In genomic region chr12:110449799-110450497, GRCh38 we compare ENCODE assay signal across 8 cellular contexts. TPM values are rescaled to one million over a fixed set of nuclear protein-coding genes. Genes with fewer than 3 reads are reported as not detected.
DNase-seq lines count a peak whose midpoint lies in the region; ATAC-seq and TF ChIP-seq lines count a peak whose summit lies in the region.

ARPC3 (minus strand) TSS chr12:110450337; CDS start chr12:110450260, 77 bp downstream.

- peak; percentile 90 for TF ChIP-seq CTCF in AG09309 (IDR thresholded peaks at IDR 0.05; ENCODE audit: control insufficient read depth, insufficient read depth, low read depth, low read length, missing control alignments)
- peak; percentile 50; the same call in 1 of the 2 replicates for TF ChIP-seq CTCF in WTC11 (IDR thresholded peaks at IDR 0.05)
- peak; percentile 85 for TF ChIP-seq CTCF in cardiac fibroblast (IDR thresholded peaks at IDR 0.05; ENCODE audit: low read depth, low read length)

- peaks cover 25% of the 10 kb centered on the region for H3K36me3 Mint-ChIP-seq in WTC11

- H3K4me3 ChIP-seq in AG09309 (ENCODE audit: control insufficient read depth, low read depth, low read length) (peak within 1 kb of the TSS; percentile 99), cardiac fibroblast (replicated peaks in 1 of 2; ENCODE audit: low read depth in 2 of 2, low read length in 2 of 2) (peak within 1 kb of the TSS; percentile 97 to 98)

- no peaks in the 10 kb centered on the region; the same call in 1 of the 2 replicates for H3K27me3 Mint-ChIP-seq in WTC11 (ENCODE audit: low read depth)

- ATAC-seq in GM18909 (IDR thresholded peaks at IDR 0.05; ENCODE audit: poor library complexity, unreplicated experiment) (peak; percentile 93), HG03175 (IDR thresholded peaks at IDR 0.05; ENCODE audit: unreplicated experiment) (peak; percentile 94), WTC11 (peak; percentile 97)

- peaks cover 7% of the 10 kb centered on the region; the same call in 1 of the 2 replicates for H3K4me1 Mint-ChIP-seq in WTC11

- H3K27ac Mint-ChIP-seq in WTC11 = peak within 1 kb of the TSS; percentile 98

- peak within 1 kb of the TSS; percentile 100 for H3K4me3 Mint-ChIP-seq in WTC11

- POLR2A ChIA-PET in WTC11 (lab: Charles Lee) = interaction anchor here (0.5 to 1.4 kb wide), 5 partner anchors 18 to 716 kb away, joined by 4 to 18 read pairs (median 6); partner anchors contain the start of genes FAM216A and GPN3

- H3K9me3 Mint-ChIP-seq in WTC11 = no peaks in the 10 kb centered on the region

- DNase-seq in AG09309 (ENCODE audit: low read depth) (peak; percentile 66), NCI-H2227 treated with DMSO at 0.1 percent for 48 hours (lab: John Stamatoyannopoulos, UW) (peak; percentile 92), WTC11 (ENCODE audit: low spot score) (peak; percentile 94), cardiac fibroblast (ENCODE audit: low read depth in 2 of 2) (peak; percentile 96), iPS-NIHi7 (ENCODE audit: extremely low spot score) (peak; percentile 95), smooth muscle cell of the brain vasculature (ENCODE audit: low read depth, low spot score) (peak; percentile 85)

- CTCF ChIA-PET in WTC11 (lab: Charles Lee) = interaction anchor here (0.6 to 4.2 kb wide), 45 partner anchors 9 to 933 kb away, joined by 3 to 61 read pairs (median 4); partner anchors contain the start of genes FAM216A, GPN3, IFT81 and TCTN1

TF ChIP-seq in WTC11, 78 proteins besides CTCF, POLR2A, EP300 and RAD21 (continues in another document):
- TF ChIP-seq, protein P1, sequence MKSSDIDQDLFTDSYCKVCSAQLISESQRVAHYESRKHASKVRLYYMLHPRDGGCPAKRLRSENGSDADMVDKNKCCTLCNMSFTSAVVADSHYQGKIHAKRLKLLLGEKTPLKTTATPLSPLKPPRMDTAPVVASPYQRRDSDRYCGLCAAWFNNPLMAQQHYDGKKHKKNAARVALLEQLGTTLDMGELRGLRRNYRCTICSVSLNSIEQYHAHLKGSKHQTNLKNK (CRISPR knock-in tag; IDR thresholded peaks at IDR 0.05) = peak; percentile 48; the same call in 1 of the 2 replicates
- TF ChIP-seq ETV6 (CRISPR knock-in tag; IDR thresholded peaks at IDR 0.05) (peak; percentile 100), KAT7 (CRISPR knock-in tag; IDR thresholded peaks at IDR 0.05; ENCODE audit: borderline replicate concordance) (no peak), FOXK1 (CRISPR knock-in tag; IDR thresholded peaks at IDR 0.05) (peak; percentile 76; the same call in 1 of the 2 replicates), NFE2L1 (CRISPR knock-in tag; IDR thresholded peaks at IDR 0.05) (peak; percentile 8; the same call in 1 of the 2 replicates), ZNF232 (CRISPR knock-in tag; IDR thresholded peaks at IDR 0.05) (0 out of 2 replicates have a peak, but pooled peaks have one; percentile 27), FOXP1 (CRISPR knock-in tag; IDR thresholded peaks at IDR 0.05; ENCODE audit: borderline replicate concordance) (peak; percentile 70; the same call in 1 of the 2 replicates), IRF1 (CRISPR knock-in tag; IDR thresholded peaks at IDR 0.05) (no peak), CBFB (CRISPR knock-in tag; IDR thresholded peaks at IDR 0.05; ENCODE audit: low read depth) (0 out of 2 replicates have a peak, but pooled peaks have one; percentile 73), GABPB1 (CRISPR knock-in tag; IDR thresholded peaks at IDR 0.05) (peak; percentile 76), GRHL2 (CRISPR knock-in tag; IDR thresholded peaks at IDR 0.05; ENCODE audit: insufficient replicate concordance, severe bottlenecking) (no peak), SP1 (CRISPR knock-in tag; conservative IDR thresholded peaks at IDR 0.05) (peak; percentile 91), ZBTB43 (CRISPR knock-in tag; IDR thresholded peaks at IDR 0.05) (0 out of 2 replicates have a peak, but pooled peaks have one; percentile 21), CREM (CRISPR knock-in tag; IDR thresholded peaks at IDR 0.05) (peak; percentile 66)
- TF ChIP-seq, protein P2, sequence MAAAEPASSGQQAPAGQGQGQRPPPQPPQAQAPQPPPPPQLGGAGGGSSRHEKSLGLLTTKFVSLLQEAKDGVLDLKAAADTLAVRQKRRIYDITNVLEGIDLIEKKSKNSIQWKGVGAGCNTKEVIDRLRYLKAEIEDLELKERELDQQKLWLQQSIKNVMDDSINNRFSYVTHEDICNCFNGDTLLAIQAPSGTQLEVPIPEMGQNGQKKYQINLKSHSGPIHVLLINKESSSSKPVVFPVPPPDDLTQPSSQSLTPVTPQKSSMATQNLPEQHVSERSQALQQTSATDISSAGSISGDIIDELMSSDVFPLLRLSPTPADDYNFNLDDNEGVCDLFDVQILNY (CRISPR knock-in tag; IDR thresholded peaks at IDR 0.05) = no peak
- TF ChIP-seq, protein P3, sequence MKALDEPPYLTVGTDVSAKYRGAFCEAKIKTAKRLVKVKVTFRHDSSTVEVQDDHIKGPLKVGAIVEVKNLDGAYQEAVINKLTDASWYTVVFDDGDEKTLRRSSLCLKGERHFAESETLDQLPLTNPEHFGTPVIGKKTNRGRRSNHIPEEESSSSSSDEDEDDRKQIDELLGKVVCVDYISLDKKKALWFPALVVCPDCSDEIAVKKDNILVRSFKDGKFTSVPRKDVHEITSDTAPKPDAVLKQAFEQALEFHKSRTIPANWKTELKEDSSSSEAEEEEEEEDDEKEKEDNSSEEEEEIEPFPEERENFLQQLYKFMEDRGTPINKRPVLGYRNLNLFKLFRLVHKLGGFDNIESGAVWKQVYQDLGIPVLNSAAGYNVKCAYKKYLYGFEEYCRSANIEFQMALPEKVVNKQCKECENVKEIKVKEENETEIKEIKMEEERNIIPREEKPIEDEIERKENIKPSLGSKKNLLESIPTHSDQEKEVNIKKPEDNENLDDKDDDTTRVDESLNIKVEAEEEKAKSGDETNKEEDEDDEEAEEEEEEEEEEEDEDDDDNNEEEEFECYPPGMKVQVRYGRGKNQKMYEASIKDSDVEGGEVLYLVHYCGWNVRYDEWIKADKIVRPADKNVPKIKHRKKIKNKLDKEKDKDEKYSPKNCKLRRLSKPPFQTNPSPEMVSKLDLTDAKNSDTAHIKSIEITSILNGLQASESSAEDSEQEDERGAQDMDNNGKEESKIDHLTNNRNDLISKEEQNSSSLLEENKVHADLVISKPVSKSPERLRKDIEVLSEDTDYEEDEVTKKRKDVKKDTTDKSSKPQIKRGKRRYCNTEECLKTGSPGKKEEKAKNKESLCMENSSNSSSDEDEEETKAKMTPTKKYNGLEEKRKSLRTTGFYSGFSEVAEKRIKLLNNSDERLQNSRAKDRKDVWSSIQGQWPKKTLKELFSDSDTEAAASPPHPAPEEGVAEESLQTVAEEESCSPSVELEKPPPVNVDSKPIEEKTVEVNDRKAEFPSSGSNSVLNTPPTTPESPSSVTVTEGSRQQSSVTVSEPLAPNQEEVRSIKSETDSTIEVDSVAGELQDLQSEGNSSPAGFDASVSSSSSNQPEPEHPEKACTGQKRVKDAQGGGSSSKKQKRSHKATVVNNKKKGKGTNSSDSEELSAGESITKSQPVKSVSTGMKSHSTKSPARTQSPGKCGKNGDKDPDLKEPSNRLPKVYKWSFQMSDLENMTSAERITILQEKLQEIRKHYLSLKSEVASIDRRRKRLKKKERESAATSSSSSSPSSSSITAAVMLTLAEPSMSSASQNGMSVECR (CRISPR knock-in tag; IDR thresholded peaks at IDR 0.05; ENCODE audit: borderline replicate concordance) = peak; percentile 90; the same call in 1 of the 2 replicates
- TF ChIP-seq, protein P4, sequence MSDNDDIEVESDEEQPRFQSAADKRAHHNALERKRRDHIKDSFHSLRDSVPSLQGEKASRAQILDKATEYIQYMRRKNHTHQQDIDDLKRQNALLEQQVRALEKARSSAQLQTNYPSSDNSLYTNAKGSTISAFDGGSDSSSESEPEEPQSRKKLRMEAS (CRISPR knock-in tag; IDR thresholded peaks at IDR 0.05) = peak; percentile 64
- TF ChIP-seq, protein P5, sequence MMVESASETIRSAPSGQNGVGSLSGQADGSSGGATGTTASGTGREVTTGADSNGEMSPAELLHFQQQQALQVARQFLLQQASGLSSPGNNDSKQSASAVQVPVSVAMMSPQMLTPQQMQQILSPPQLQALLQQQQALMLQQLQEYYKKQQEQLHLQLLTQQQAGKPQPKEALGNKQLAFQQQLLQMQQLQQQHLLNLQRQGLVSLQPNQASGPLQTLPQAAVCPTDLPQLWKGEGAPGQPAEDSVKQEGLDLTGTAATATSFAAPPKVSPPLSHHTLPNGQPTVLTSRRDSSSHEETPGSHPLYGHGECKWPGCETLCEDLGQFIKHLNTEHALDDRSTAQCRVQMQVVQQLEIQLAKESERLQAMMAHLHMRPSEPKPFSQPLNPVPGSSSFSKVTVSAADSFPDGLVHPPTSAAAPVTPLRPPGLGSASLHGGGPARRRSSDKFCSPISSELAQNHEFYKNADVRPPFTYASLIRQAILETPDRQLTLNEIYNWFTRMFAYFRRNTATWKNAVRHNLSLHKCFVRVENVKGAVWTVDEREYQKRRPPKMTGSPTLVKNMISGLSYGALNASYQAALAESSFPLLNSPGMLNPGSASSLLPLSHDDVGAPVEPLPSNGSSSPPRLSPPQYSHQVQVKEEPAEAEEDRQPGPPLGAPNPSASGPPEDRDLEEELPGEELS (CRISPR knock-in tag; IDR thresholded peaks at IDR 0.05) = 0 out of 2 replicates have a peak, but pooled peaks have one; percentile 47

RNA-seq across cellular contexts. Expression of gene ARPC3, which starts in this region (rescaled TPM):
- total RNA-seq in WTC11 (2021) = 145 to 163 TPM (median 149 TPM) in 3 replicates

Comparison
In these comparisons a context has a peak if more than half of its experiments do, and no peak if none do; other contexts are left out.
1. Peak in every context shown above with its lines: DNase-seq, ATAC-seq and H3K4me3 ChIP-seq.